Comparison of ENCODE assay signal across 9 cellular contexts in genomic region chr1:113146242-113147072, GRCh38.
A peak's percentile ranks its signal among the peaks of the same experiment; 100 is the strongest.
DNase-seq lines count a peak whose midpoint lies in the region; ATAC-seq and TF ChIP-seq lines count a peak whose summit lies in the region.
"Had no signal": no experiment of that assay in that cellular context is flagged by ENCODE, and none has a peak within 500 bp of the region (broad histone marks: within the 10 kb centered on the region; RNA-seq: fewer than 3 reads in every experiment).

No MANE protein-coding gene starts in this region.

- no peaks in the 10 kb centered on the region for H3K9me3 ChIP-seq in SK-N-SH
- H3K9me3 ChIP-seq: neutrophil had no signal

- no peak overlapping the region for H3K27ac Mint-ChIP-seq in stimulated activated effector memory CD8-positive, alpha-beta T cell treated with anti-CD3 and anti-CD28 coated beads, Interleukin-12 subunit alpha, Interleukin-12 subunit beta, amount 100 ng/mL, for 72 hours

- peak; percentile 47 for TF ChIP-seq RAD21 in SK-N-SH (IDR thresholded peaks at IDR 0.05; ENCODE audit: low read length)

- H3K27ac ChIP-seq in SK-N-SH (ENCODE audit: low read depth in 2 of 2, low read length in 1 of 2), result peak overlapping the region; percentile 36 to 100
- H3K27ac ChIP-seq: neutrophil had no signal

- ATAC-seq in activated T-cell treated with anti-CD3 and anti-CD28 coated beads, Interleukin-2, amount 50 U/mL, for 4 hours, result peak; percentile 46 to 84
- ATAC-seq in stimulated activated effector memory CD8-positive, alpha-beta T cell treated with anti-CD3 and anti-CD28 coated beads, Interleukin-12 subunit alpha, Interleukin-12 subunit beta, amount 100 ng/mL, for 72 hours, result peak; percentile 80
- no peak for ATAC-seq in HG02623 (IDR thresholded peaks at IDR 0.05; ENCODE audit: unreplicated experiment)

- peak overlapping the region; percentile 79 for H2AFZ ChIP-seq in SK-N-SH (ENCODE audit: low read depth)

- peaks cover 20 to 51% of the 10 kb centered on the region in 2 experiments for H3K4me1 ChIP-seq in SK-N-SH (ENCODE audit: control insufficient read depth in 1 of 2, insufficient read depth in 2 of 2, low read depth in 1 of 2, low read length in 1 of 2)

- TF ChIP-seq CTCF in SK-N-SH (IDR thresholded peaks at IDR 0.05), result no peak
- TF ChIP-seq CTCF in choroid plexus epithelial cell (conservative IDR thresholded peaks at IDR 0.05; ENCODE audit: low read depth, low read length), result no peak

- no peaks in the 10 kb centered on the region for H3K27me3 Mint-ChIP-seq in activated T-cell treated with anti-CD3 and anti-CD28 coated beads, Interleukin-2, amount 50 U/mL, for 4 hours (ENCODE audit: low read depth)

- no peaks in the 10 kb centered on the region for H3K27me3 ChIP-seq in SK-N-SH (ENCODE audit: insufficient read depth)
- H3K27me3 ChIP-seq: neutrophil had no signal

- peak overlapping the region; percentile 40; the same call in 1 of the 2 replicates for H3K4me2 ChIP-seq in SK-N-SH

- no peak overlapping the region for H3K4me3 Mint-ChIP-seq in activated T-cell treated with anti-CD3 and anti-CD28 coated beads, Interleukin-2, amount 50 U/mL, for 4 hours
- no peak overlapping the region for H3K4me3 Mint-ChIP-seq in stimulated activated effector memory CD8-positive, alpha-beta T cell treated with anti-CD3 and anti-CD28 coated beads, Interleukin-12 subunit alpha, Interleukin-12 subunit beta, amount 100 ng/mL, for 72 hours

- no peaks in the 10 kb centered on the region for H4K20me1 ChIP-seq in SK-N-SH (ENCODE audit: insufficient read depth)

- no peaks in the 10 kb centered on the region for H3K9me3 Mint-ChIP-seq in activated T-cell treated with anti-CD3 and anti-CD28 coated beads, Interleukin-2, amount 50 U/mL, for 4 hours
- no peaks in the 10 kb centered on the region for H3K9me3 Mint-ChIP-seq in stimulated activated effector memory CD8-positive, alpha-beta T cell treated with anti-CD3 and anti-CD28 coated beads, Interleukin-12 subunit alpha, Interleukin-12 subunit beta, amount 100 ng/mL, for 72 hours

- peak; percentile 58 to 96; a peak in 3 of 4 replicates for TF ChIP-seq EP300 in SK-N-SH (IDR thresholded peaks at IDR 0.05; ENCODE audit: borderline replicate concordance in 1 of 2, low read depth in 1 of 2, low read length in 1 of 2)

- 0 out of 2 replicates have a peak, but pooled peaks cover 2% of the 10 kb centered on the region for H3K9me2 ChIP-seq in SK-N-SH

- H3K4me3 ChIP-seq in SK-N-SH (ENCODE audit: low read depth in 2 of 2, low read length in 1 of 2) (no peak overlapping the region), choroid plexus epithelial cell (ENCODE audit: low read depth, low read length) (no peak overlapping the region)

- no peak for DNase-seq in activated T-cell treated with anti-CD3 and anti-CD28 coated beads, Interleukin-2, amount 50 U/mL, for 4 hours
- DNase-seq in activated T-cell treated with anti-CD3 and anti-CD28 coated beads, Interleukin-2, amount 50 U/mL, for 1 hour, result no peak
- peak; percentile 78 for DNase-seq in SK-N-SH
- peak; percentile 70 for DNase-seq in choroid plexus epithelial cell (ENCODE audit: low read depth)
- DNase-seq in stimulated activated effector memory CD8-positive, alpha-beta T cell treated with anti-CD3 and anti-CD28 coated beads, Interleukin-12 subunit alpha, Interleukin-12 subunit beta, amount 100 ng/mL, for 72 hours (ENCODE audit: low spot score in 2 of 2), result no peak
- DNase-seq in NCI-H510A treated with DMSO at 0.1 percent for 48 hours (lab: John Stamatoyannopoulos, UW), result no peak
- no peak for DNase-seq in NCI-H1694 (lab: John Stamatoyannopoulos, UW)

- CTCF ChIA-PET in SK-N-SH (lab: Yijun Ruan, JAX), result interaction anchor here (0.7 to 2.5 kb wide), 10 partner anchors 66 to 533 kb away, joined by 3 to 15 read pairs (median 3); partner anchors contain the start of gene LRIG2

- no peaks in the 10 kb centered on the region for H3K36me3 ChIP-seq in SK-N-SH (replicated peaks in 1 of 2; ENCODE audit: control insufficient read depth in 1 of 2, insufficient read depth in 2 of 2, low read length in 1 of 2)
- H3K36me3 ChIP-seq: neutrophil had no signal

- H3F3A ChIP-seq in SK-N-SH (replicated peaks; ENCODE audit: insufficient read depth), result peaks cover 10% of the 10 kb centered on the region

- POLR2A ChIA-PET in SK-N-SH (lab: Yijun Ruan, JAX), result interaction anchor here (0.6 to 2.7 kb wide), 12 partner anchors 65 to 613 kb away, joined by 3 to 61 read pairs (median 3); partner anchors contain the start of genes LRIG2, MAGI3 and PHTF1

- WGBS in SK-N-SH (ENCODE audit: low lambda C conversion rate), result 53% methylated on average over 7 of the region's 7 CpGs

- H3K9ac ChIP-seq in SK-N-SH, result no peak overlapping the region; the same call in 1 of the 2 replicates

- no peaks in the 10 kb centered on the region for H3K79me2 ChIP-seq in SK-N-SH (ENCODE audit: insufficient read depth)

- H3K36me3 Mint-ChIP-seq in activated T-cell treated with anti-CD3 and anti-CD28 coated beads, Interleukin-2, amount 50 U/mL, for 4 hours (ENCODE audit: insufficient read depth), result no peaks in the 10 kb centered on the region
- H3K36me3 Mint-ChIP-seq in stimulated activated effector memory CD8-positive, alpha-beta T cell treated with anti-CD3 and anti-CD28 coated beads, Interleukin-12 subunit alpha, Interleukin-12 subunit beta, amount 100 ng/mL, for 72 hours, result no peaks in the 10 kb centered on the region

- H3K4me1 Mint-ChIP-seq in activated T-cell treated with anti-CD3 and anti-CD28 coated beads, Interleukin-2, amount 50 U/mL, for 4 hours (ENCODE audit: low read depth), result peaks cover 34% of the 10 kb centered on the region
- peaks cover 16% of the 10 kb centered on the region for H3K4me1 Mint-ChIP-seq in stimulated activated effector memory CD8-positive, alpha-beta T cell treated with anti-CD3 and anti-CD28 coated beads, Interleukin-12 subunit alpha, Interleukin-12 subunit beta, amount 100 ng/mL, for 72 hours

TF ChIP-seq in SK-N-SH, 30 proteins besides CTCF, POLR2A, EP300 and RAD21 (continues in another document):
- TF ChIP-seq NFIC (IDR thresholded peaks at IDR 0.05; ENCODE audit: borderline replicate concordance), result peak; percentile 6; the same call in 1 of the 2 replicates
- no peak for TF ChIP-seq IRF3 (IDR thresholded peaks at IDR 0.05; ENCODE audit: low read depth, low read length)
- no peak; the same call in 1 of the 2 replicates for TF ChIP-seq PBX3 (IDR thresholded peaks at IDR 0.05)
- TF ChIP-seq MXI1 (IDR thresholded peaks at IDR 0.05; ENCODE audit: low read depth, low read length), result peak; percentile 43
- TF ChIP-seq NRF1 (IDR thresholded peaks at IDR 0.05; ENCODE audit: low read depth, low read length), result no peak
- TF ChIP-seq GATA2 (CRISPR knock-in tag; IDR thresholded peaks at IDR 0.05), result peak; percentile 99
- no peak for TF ChIP-seq JUND (IDR thresholded peaks at IDR 0.05)
- TF ChIP-seq CHD2 (IDR thresholded peaks at IDR 0.05; ENCODE audit: low read length, partially characterized antibody), result peak; percentile 73
- 0 out of 2 replicates have a peak, but pooled peaks have one; percentile 17 for TF ChIP-seq REST (IDR thresholded peaks at IDR 0.05; ENCODE audit: low read depth, low read length)
- TF ChIP-seq POLR2AphosphoS5 (IDR thresholded peaks at IDR 0.05; ENCODE audit: low read depth, low read length), result peak; percentile 83

Comparison
In these comparisons a context has a peak if more than half of its experiments do, and no peak if none do; other contexts are left out.
1. DNase-seq: peak in SK-N-SH (single experiment) and choroid plexus epithelial cell (single experiment); none in activated T-cell treated with anti-CD3 and anti-CD28 coated beads, Interleukin-2, amount 50 U/mL, for 4 hours (single experiment), activated T-cell treated with anti-CD3 and anti-CD28 coated beads, Interleukin-2, amount 50 U/mL, for 1 hour (single experiment), stimulated activated effector memory CD8-positive, alpha-beta T cell treated with anti-CD3 and anti-CD28 coated beads, Interleukin-12 subunit alpha, Interleukin-12 subunit beta, amount 100 ng/mL, for 72 hours (0 of 2), NCI-H510A treated with DMSO at 0.1 percent for 48 hours (single experiment) and NCI-H1694 (single experiment).